In the genomic region with DNA sequence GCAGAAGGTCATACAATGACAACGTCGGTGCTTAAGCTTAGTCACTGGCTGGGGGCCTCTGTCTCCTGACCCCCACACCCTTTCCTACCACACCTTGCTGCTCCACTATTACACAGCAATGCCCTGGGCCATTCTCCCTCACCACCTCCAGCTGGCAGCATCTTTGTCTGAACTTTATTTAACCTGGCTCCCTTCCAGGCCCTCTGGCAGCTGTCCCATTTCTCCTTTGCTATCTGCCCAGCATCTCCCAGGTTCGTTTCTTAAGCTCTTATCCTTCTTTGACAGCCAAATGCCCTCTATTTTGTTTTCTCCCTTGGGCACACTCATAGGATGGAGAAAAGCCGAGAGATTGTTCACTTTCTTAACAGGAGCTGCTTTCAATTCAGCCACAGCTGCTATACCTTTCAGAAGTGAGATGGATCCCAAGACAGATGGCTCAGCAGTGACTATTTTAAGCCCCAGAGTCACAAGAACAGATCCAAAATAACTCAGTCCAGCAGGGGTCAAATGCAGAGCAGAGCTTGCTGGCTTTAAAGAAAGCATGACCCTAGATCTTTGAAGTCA, we compare ENCODE assay signal across 9 cellular contexts.
DNase-seq lines count a peak whose midpoint lies in the region; ATAC-seq and TF ChIP-seq lines count a peak whose summit lies in the region.
"Had no signal": no experiment of that assay in that cellular context is flagged by ENCODE, and none has a peak within 500 bp of the region (broad histone marks: within the 10 kb centered on the region; RNA-seq: fewer than 3 reads in every experiment).

No MANE protein-coding gene starts in this region.

- TF ChIP-seq CTCF in LNCaP clone FGC (IDR thresholded peaks at IDR 0.05; ENCODE audit: control insufficient read depth, extremely low read depth, insufficient read depth) (peak; percentile 34), mucosa of descending colon (IDR thresholded peaks at IDR 0.05) (no peak)

- no peaks in the 10 kb centered on the region for H3K4me1 ChIP-seq in mucosa of descending colon (ENCODE audit: low read depth)

- H3K9me3 ChIP-seq in mucosa of descending colon: peaks cover 9% of the 10 kb centered on the region

- H3K4me3 ChIP-seq in LNCaP clone FGC (ENCODE audit: low read depth, low read length) (no peak overlapping the region), mucosa of descending colon (no peak overlapping the region)

- ATAC-seq in sciatic nerve (peak; percentile 89), HG03175 (IDR thresholded peaks at IDR 0.05; ENCODE audit: unreplicated experiment) (no peak), HG02870 (IDR thresholded peaks at IDR 0.05; ENCODE audit: unreplicated experiment) (no peak), mucosa of descending colon (no peak)

- H3K36me3 ChIP-seq in mucosa of descending colon (ENCODE audit: low read depth): no peaks in the 10 kb centered on the region

- DNase-seq in LNCaP clone FGC (ENCODE audit: low read depth) (peak; percentile 46), NCI-H774 (lab: John Stamatoyannopoulos, UW) (peak; percentile 37), globus pallidus (ENCODE audit: low spot score) (peak; percentile 7), sciatic nerve (ENCODE audit: low spot score) (peak; percentile 60), mucosa of descending colon (no peak)
- no peak for DNase-seq in activated CD4-positive, alpha-beta T cell treated with anti-CD3 and anti-CD28 coated beads, Interleukin-2, amount 50 U/mL, for 4 hours
- DNase-seq: NCI-H446 had no signal

- intact Hi-C loops in sciatic nerve (cut with DNase I): no loop called here
- intact Hi-C loops in mucosa of descending colon (cut with DNase I, micrococcal nuclease): no loop called here

Comparison
In these comparisons a context has a peak if more than half of its experiments do, and no peak if none do; other contexts are left out.
1. DNase-seq: peak in LNCaP clone FGC (single experiment), NCI-H774 (single experiment), globus pallidus (single experiment) and sciatic nerve (single experiment); none in activated CD4-positive, alpha-beta T cell treated with anti-CD3 and anti-CD28 coated beads, Interleukin-2, amount 50 U/mL, for 4 hours (0 of 2) and mucosa of descending colon (0 of 3).